1 cellular context compared by ENCODE assay signal in genomic region chr22:37832022-37832857, GRCh38.
TF ChIP-seq lines count a peak whose summit lies in the region.

No MANE protein-coding gene starts in this region.

TF ChIP-seq in HepG2, 621 proteins besides CTCF, POLR2A, EP300 and RAD21 (continued from another document):
- TF ChIP-seq, protein P1, sequence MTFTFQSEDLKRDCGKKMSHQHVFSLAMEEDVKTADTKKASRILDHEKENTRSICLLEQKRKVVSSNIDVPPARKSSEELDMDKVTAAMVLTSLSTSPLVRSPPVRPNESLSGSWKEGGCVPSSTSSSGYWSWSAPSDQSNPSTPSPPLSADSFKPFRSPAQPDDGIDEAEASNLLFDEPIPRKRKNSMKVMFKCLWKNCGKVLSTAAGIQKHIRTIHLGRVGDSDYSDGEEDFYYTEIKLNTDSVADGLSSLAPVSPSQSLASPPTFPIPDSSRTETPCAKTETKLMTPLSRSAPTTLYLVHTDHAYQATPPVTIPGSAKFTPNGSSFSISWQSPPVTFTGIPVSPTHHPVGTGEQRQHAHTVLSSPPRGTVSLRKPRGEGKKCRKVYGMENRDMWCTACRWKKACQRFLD (CRISPR knock-in tag; IDR thresholded peaks at IDR 0.05; ENCODE audit: borderline replicate concordance) = no peak
- TF ChIP-seq ZMYM2 (CRISPR knock-in tag; IDR thresholded peaks at IDR 0.05) (no peak), NCOR1 (IDR thresholded peaks at IDR 0.05; ENCODE audit: borderline replicate concordance, low read length) (peak; percentile 39; the same call in 1 of the 2 replicates), ZNF382 (CRISPR knock-in tag; IDR thresholded peaks at IDR 0.05; ENCODE audit: borderline replicate concordance) (no peak), SOX5 (CRISPR knock-in tag; IDR thresholded peaks at IDR 0.05; ENCODE audit: borderline replicate concordance) (no peak), ZNF362 (CRISPR knock-in tag; IDR thresholded peaks at IDR 0.05; ENCODE audit: borderline replicate concordance) (peak; percentile 81), ZBTB33 (CRISPR knock-in tag; IDR thresholded peaks at IDR 0.05) (peak; percentile 74), ZNF549 (CRISPR knock-in tag; IDR thresholded peaks at IDR 0.05) (no peak), HNF4G (IDR thresholded peaks at IDR 0.05; ENCODE audit: borderline replicate concordance, low read depth, low read length) (peak; percentile 54), HNF4G (CRISPR knock-in tag; IDR thresholded peaks at IDR 0.05; ENCODE audit: borderline replicate concordance, low read depth) (no peak), ZNF230 (CRISPR knock-in tag; IDR thresholded peaks at IDR 0.05) (no peak), CREM (IDR thresholded peaks at IDR 0.05) (peak; percentile 28; the same call in 1 of the 2 replicates), CREM (CRISPR knock-in tag; IDR thresholded peaks at IDR 0.05) (no peak), FLYWCH1 (CRISPR knock-in tag; IDR thresholded peaks at IDR 0.05) (no peak), SAP130 (CRISPR knock-in tag; IDR thresholded peaks at IDR 0.05; ENCODE audit: low read depth) (peak; percentile 31; the same call in 1 of the 2 replicates), ZNF773 (CRISPR knock-in tag; IDR thresholded peaks at IDR 0.05; ENCODE audit: borderline replicate concordance) (no peak), ZNF598 (CRISPR knock-in tag; IDR thresholded peaks at IDR 0.05; ENCODE audit: borderline replicate concordance) (no peak)
- TF ChIP-seq, protein P2, sequence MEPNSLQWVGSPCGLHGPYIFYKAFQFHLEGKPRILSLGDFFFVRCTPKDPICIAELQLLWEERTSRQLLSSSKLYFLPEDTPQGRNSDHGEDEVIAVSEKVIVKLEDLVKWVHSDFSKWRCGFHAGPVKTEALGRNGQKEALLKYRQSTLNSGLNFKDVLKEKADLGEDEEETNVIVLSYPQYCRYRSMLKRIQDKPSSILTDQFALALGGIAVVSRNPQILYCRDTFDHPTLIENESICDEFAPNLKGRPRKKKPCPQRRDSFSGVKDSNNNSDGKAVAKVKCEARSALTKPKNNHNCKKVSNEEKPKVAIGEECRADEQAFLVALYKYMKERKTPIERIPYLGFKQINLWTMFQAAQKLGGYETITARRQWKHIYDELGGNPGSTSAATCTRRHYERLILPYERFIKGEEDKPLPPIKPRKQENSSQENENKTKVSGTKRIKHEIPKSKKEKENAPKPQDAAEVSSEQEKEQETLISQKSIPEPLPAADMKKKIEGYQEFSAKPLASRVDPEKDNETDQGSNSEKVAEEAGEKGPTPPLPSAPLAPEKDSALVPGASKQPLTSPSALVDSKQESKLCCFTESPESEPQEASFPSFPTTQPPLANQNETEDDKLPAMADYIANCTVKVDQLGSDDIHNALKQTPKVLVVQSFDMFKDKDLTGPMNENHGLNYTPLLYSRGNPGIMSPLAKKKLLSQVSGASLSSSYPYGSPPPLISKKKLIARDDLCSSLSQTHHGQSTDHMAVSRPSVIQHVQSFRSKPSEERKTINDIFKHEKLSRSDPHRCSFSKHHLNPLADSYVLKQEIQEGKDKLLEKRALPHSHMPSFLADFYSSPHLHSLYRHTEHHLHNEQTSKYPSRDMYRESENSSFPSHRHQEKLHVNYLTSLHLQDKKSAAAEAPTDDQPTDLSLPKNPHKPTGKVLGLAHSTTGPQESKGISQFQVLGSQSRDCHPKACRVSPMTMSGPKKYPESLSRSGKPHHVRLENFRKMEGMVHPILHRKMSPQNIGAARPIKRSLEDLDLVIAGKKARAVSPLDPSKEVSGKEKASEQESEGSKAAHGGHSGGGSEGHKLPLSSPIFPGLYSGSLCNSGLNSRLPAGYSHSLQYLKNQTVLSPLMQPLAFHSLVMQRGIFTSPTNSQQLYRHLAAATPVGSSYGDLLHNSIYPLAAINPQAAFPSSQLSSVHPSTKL (CRISPR knock-in tag; IDR thresholded peaks at IDR 0.05) = no peak
- TF ChIP-seq, protein P3, sequence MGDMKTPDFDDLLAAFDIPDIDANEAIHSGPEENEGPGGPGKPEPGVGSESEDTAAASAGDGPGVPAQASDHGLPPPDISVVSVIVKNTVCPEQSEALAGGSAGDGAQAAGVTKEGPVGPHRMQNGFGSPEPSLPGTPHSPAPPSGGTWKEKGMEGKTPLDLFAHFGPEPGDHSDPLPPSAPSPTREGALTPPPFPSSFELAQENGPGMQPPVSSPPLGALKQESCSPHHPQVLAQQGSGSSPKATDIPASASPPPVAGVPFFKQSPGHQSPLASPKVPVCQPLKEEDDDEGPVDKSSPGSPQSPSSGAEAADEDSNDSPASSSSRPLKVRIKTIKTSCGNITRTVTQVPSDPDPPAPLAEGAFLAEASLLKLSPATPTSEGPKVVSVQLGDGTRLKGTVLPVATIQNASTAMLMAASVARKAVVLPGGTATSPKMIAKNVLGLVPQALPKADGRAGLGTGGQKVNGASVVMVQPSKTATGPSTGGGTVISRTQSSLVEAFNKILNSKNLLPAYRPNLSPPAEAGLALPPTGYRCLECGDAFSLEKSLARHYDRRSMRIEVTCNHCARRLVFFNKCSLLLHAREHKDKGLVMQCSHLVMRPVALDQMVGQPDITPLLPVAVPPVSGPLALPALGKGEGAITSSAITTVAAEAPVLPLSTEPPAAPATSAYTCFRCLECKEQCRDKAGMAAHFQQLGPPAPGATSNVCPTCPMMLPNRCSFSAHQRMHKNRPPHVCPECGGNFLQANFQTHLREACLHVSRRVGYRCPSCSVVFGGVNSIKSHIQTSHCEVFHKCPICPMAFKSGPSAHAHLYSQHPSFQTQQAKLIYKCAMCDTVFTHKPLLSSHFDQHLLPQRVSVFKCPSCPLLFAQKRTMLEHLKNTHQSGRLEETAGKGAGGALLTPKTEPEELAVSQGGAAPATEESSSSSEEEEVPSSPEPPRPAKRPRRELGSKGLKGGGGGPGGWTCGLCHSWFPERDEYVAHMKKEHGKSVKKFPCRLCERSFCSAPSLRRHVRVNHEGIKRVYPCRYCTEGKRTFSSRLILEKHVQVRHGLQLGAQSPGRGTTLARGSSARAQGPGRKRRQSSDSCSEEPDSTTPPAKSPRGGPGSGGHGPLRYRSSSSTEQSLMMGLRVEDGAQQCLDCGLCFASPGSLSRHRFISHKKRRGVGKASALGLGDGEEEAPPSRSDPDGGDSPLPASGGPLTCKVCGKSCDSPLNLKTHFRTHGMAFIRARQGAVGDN (CRISPR knock-in tag; IDR thresholded peaks at IDR 0.05) = peak; percentile 81
